In the genomic region with DNA sequence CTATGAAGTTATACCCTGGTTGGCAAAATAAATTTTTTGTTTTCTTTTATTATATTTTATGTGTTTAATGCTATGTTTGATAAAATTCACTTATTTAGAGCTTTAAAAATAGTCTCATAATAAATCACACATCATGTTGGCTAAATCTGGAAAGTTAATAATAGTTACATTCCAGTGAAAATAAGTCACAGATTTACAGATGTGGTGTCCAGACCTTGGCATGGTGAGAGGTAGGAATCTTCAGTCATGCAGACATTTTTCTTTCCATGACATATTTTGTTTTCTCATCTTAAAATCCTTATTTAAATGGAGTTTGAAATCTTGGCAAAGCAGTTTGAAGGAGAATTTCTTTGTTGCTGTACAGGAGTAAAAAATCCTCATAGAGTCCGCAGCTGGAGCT, we compare ENCODE assay signal across 2 cellular contexts.
TF ChIP-seq lines count a peak whose summit lies in the region.

No MANE protein-coding gene starts in this region.

TF ChIP-seq in A549, 52 proteins besides CTCF, POLR2A, EP300 and RAD21:
- TF ChIP-seq RARB (CRISPR knock-in tag; IDR thresholded peaks at IDR 0.05) (no peak), ZFP36 (IDR thresholded peaks at IDR 0.05; ENCODE audit: borderline replicate concordance, partially characterized antibody) (no peak), RNF2 (IDR thresholded peaks at IDR 0.05; ENCODE audit: borderline replicate concordance, low read depth) (no peak), EHF (CRISPR knock-in tag; IDR thresholded peaks at IDR 0.05) (no peak), POLR2AphosphoS2 (conservative IDR thresholded peaks at IDR 0.05; ENCODE audit: low read length) (no peak), HOXA7 (CRISPR knock-in tag; IDR thresholded peaks at IDR 0.05) (no peak), SREBF2 (IDR thresholded peaks at IDR 0.05) (no peak), NPAS2 (CRISPR knock-in tag; IDR thresholded peaks at IDR 0.05; ENCODE audit: borderline replicate concordance) (no peak), EHMT2 (IDR thresholded peaks at IDR 0.05; ENCODE audit: low read depth) (no peak), KDM5A (IDR thresholded peaks at IDR 0.05) (no peak), MAFK (IDR thresholded peaks at IDR 0.05; ENCODE audit: partially characterized antibody) (no peak), FOXS1 (CRISPR knock-in tag; IDR thresholded peaks at IDR 0.05) (no peak), JUN (IDR thresholded peaks at IDR 0.05) (no peak), ZNF302 (CRISPR knock-in tag; IDR thresholded peaks at IDR 0.05) (no peak), HES2 (IDR thresholded peaks at IDR 0.05) (no peak), JUNB (IDR thresholded peaks at IDR 0.05) (no peak), ESRRA (IDR thresholded peaks at IDR 0.05; ENCODE audit: borderline replicate concordance, low read length) (no peak)
- TF ChIP-seq, protein P1, sequence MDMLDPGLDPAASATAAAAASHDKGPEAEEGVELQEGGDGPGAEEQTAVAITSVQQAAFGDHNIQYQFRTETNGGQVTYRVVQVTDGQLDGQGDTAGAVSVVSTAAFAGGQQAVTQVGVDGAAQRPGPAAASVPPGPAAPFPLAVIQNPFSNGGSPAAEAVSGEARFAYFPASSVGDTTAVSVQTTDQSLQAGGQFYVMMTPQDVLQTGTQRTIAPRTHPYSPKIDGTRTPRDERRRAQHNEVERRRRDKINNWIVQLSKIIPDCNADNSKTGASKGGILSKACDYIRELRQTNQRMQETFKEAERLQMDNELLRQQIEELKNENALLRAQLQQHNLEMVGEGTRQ (IDR thresholded peaks at IDR 0.05), result no peak

TF ChIP-seq in IMR-90, 13 proteins besides CTCF, POLR2A, EP300 and RAD21:
- TF ChIP-seq RCOR1 (IDR thresholded peaks at IDR 0.05; ENCODE audit: insufficient replicate concordance, low read length) (no peak), MAFK (IDR thresholded peaks at IDR 0.05; ENCODE audit: low read depth, low read length) (no peak), FOS (IDR thresholded peaks at IDR 0.05; ENCODE audit: low read depth, low read length) (no peak), RFX5 (IDR thresholded peaks at IDR 0.05; ENCODE audit: low read depth, low read length) (no peak), SMC3 (IDR thresholded peaks at IDR 0.05; ENCODE audit: low read depth, low read length) (no peak), NFE2L2 (IDR thresholded peaks at IDR 0.05; ENCODE audit: low read depth, low read length) (no peak), MXI1 (IDR thresholded peaks at IDR 0.05; ENCODE audit: borderline replicate concordance, low read depth, low read length) (no peak), CEBPB (IDR thresholded peaks at IDR 0.05; ENCODE audit: low read depth, low read length) (no peak), BHLHE40 (IDR thresholded peaks at IDR 0.05; ENCODE audit: low read depth, low read length) (no peak), MAZ (IDR thresholded peaks at IDR 0.05; ENCODE audit: borderline replicate concordance, low read depth, low read length) (no peak), CHD1 (IDR thresholded peaks at IDR 0.05; ENCODE audit: low read depth, low read length) (no peak)
- TF ChIP-seq, protein P1 (IDR thresholded peaks at IDR 0.05; ENCODE audit: low read depth, low read length), result no peak
- TF ChIP-seq, protein P2, sequence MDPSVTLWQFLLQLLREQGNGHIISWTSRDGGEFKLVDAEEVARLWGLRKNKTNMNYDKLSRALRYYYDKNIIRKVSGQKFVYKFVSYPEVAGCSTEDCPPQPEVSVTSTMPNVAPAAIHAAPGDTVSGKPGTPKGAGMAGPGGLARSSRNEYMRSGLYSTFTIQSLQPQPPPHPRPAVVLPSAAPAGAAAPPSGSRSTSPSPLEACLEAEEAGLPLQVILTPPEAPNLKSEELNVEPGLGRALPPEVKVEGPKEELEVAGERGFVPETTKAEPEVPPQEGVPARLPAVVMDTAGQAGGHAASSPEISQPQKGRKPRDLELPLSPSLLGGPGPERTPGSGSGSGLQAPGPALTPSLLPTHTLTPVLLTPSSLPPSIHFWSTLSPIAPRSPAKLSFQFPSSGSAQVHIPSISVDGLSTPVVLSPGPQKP (IDR thresholded peaks at IDR 0.05; ENCODE audit: borderline replicate concordance, low read depth, low read length), result no peak
